In genomic region chr20:43458422-43458924, GRCh38 we compare ENCODE assay signal across 8 cellular contexts. TPM values are rescaled to one million over a fixed set of nuclear protein-coding genes. Genes with fewer than 3 reads are reported as not detected.
DNase-seq lines count a peak whose midpoint lies in the region; ATAC-seq and TF ChIP-seq lines count a peak whose summit lies in the region.

No MANE protein-coding gene starts in this region.

- H3K4me1 Mint-ChIP-seq in dendritic cell treated with granulocyte-macrophage colony-stimulating factor and Interleukin-4, amounts not matched to agents 40 ng/mL and 50 ng/mL, for 4 days (ENCODE audit: low read depth) = peaks cover 19% of the 10 kb centered on the region
- H3K4me1 Mint-ChIP-seq in naive thymus-derived CD8-positive, alpha-beta T cell = peaks cover 15 to 50% (median 38%) of the 10 kb centered on the region in 4 donors

- H3K9ac ChIP-seq in Loucy (ENCODE audit: low read depth, low read length, poor library complexity, severe bottlenecking) = peak overlapping the region; percentile 100

- H3K27me3 Mint-ChIP-seq in dendritic cell treated with granulocyte-macrophage colony-stimulating factor and Interleukin-4, amounts not matched to agents 40 ng/mL and 50 ng/mL, for 4 days = peaks cover 16% of the 10 kb centered on the region
- peaks cover 0 to 5% (median 3%) of the 10 kb centered on the region in 5 donors for H3K27me3 Mint-ChIP-seq in naive thymus-derived CD8-positive, alpha-beta T cell

- peaks cover 46% of the 10 kb centered on the region for H3K36me3 ChIP-seq in Loucy (ENCODE audit: insufficient read depth, low read length)

- H3F3A ChIP-seq in Loucy (ENCODE audit: low read depth) = no peaks in the 10 kb centered on the region; the same call in 1 of the 2 replicates

- no peaks in the 10 kb centered on the region for H3K9me3 Mint-ChIP-seq in dendritic cell treated with granulocyte-macrophage colony-stimulating factor and Interleukin-4, amounts not matched to agents 40 ng/mL and 50 ng/mL, for 4 days
- H3K9me3 Mint-ChIP-seq in naive thymus-derived CD8-positive, alpha-beta T cell = no peaks in the 10 kb centered on the region

- H3K36me3 Mint-ChIP-seq in dendritic cell treated with granulocyte-macrophage colony-stimulating factor and Interleukin-4, amounts not matched to agents 40 ng/mL and 50 ng/mL, for 4 days (ENCODE audit: low read depth) = peaks cover 65% of the 10 kb centered on the region
- peaks cover 7 to 44% (median 14%) of the 10 kb centered on the region in 3 donors for H3K36me3 Mint-ChIP-seq in naive thymus-derived CD8-positive, alpha-beta T cell

- ATAC-seq in naive thymus-derived CD8-positive, alpha-beta T cell = peak in 1 of 2 donors; percentile 19
- ATAC-seq in GM18909 (IDR thresholded peaks at IDR 0.05; ENCODE audit: poor library complexity, unreplicated experiment) = no peak

- peak; percentile 3 for DNase-seq in activated CD4-positive, alpha-beta T cell treated with anti-CD3 and anti-CD28 coated beads, Interleukin-2, amount 50 U/mL, for 1 hour
- DNase-seq in activated CD4-positive, alpha-beta T cell treated with anti-CD3 and anti-CD28 coated beads for 4 hours = no peak
- peak in 2 of 10 donors; percentile 30 for DNase-seq in naive thymus-derived CD8-positive, alpha-beta T cell
- DNase-seq in retina = no peak
- DNase-seq in H4 (ENCODE audit: low spot score) = no peak

- H3K4me2 ChIP-seq in Loucy (ENCODE audit: low read depth, low read length, poor library complexity, severe bottlenecking) = peak overlapping the region; percentile 100

- H3K27ac Mint-ChIP-seq in dendritic cell treated with granulocyte-macrophage colony-stimulating factor and Interleukin-4, amounts not matched to agents 40 ng/mL and 50 ng/mL, for 4 days = peak overlapping the region; percentile 99
- H3K27ac Mint-ChIP-seq in naive thymus-derived CD8-positive, alpha-beta T cell = peak overlapping the region; percentile 80 to 98 (median 98)

- peaks cover 50% of the 10 kb centered on the region for H4K20me1 ChIP-seq in Loucy (ENCODE audit: insufficient read depth, low read length, poor library complexity, severe bottlenecking)

- H3K4me1 ChIP-seq in Loucy (ENCODE audit: insufficient read depth, low read length, poor library complexity, severe bottlenecking) = peaks cover 41% of the 10 kb centered on the region

- peak overlapping the region; percentile 94 for H3K4me3 Mint-ChIP-seq in dendritic cell treated with granulocyte-macrophage colony-stimulating factor and Interleukin-4, amounts not matched to agents 40 ng/mL and 50 ng/mL, for 4 days
- peak overlapping the region; percentile 80 to 97 (median 91) for H3K4me3 Mint-ChIP-seq in naive thymus-derived CD8-positive, alpha-beta T cell

- peak overlapping the region; percentile 97 for H3K4me3 ChIP-seq in Loucy (ENCODE audit: low read length, poor library complexity, severe bottlenecking)

- H3K27me3 ChIP-seq in Loucy (ENCODE audit: insufficient read depth, low read length, poor library complexity, severe bottlenecking) = peaks cover 3% of the 10 kb centered on the region

- peaks cover 58% of the 10 kb centered on the region for H3K79me2 ChIP-seq in Loucy (ENCODE audit: insufficient read depth, low read length)

- POLR2A ChIA-PET in naive thymus-derived CD8-positive, alpha-beta T cell (lab: Charles Lee) = interaction anchor here (0.6 to 2.6 kb wide), 14 partner anchors 8 to 1904 kb away, joined by 3 to 25 read pairs (median 4); partner anchors contain the start of genes FITM2, IFT52 and SYS1

- intact Hi-C loops in dendritic cell treated with granulocyte-macrophage colony-stimulating factor and Interleukin-4, amounts not matched to agents 40 ng/mL and 50 ng/mL, for 4 days (cut with micrococcal nuclease) = loop anchor here (10.0 kb wide), 1 partner anchor 1844 kb away; the partner anchor contains the start of gene CHD6

- no peaks in the 10 kb centered on the region for H3K9me3 ChIP-seq in Loucy (ENCODE audit: insufficient read depth, low read depth, low read length)

- no peak overlapping the region for H2AFZ ChIP-seq in Loucy (ENCODE audit: low read length)

- H3K9me2 ChIP-seq in Loucy (replicated peaks; ENCODE audit: low read depth, low read length) = no peaks in the 10 kb centered on the region

- no peak for TF ChIP-seq CTCF in Loucy (conservative IDR thresholded peaks at IDR 0.05; ENCODE audit: low read length)

RNA-seq across cellular contexts. Expression of gene SRSF6, which starts 0.8 kb away (rescaled TPM):
- total RNA-seq in naive thymus-derived CD8-positive, alpha-beta T cell = 100 to 1,000 TPM; 233 to 241 TPM
- 10 to 100 TPM; 41.1 to 54.8 (median 41.8) TPM for polyA plus RNA-seq in naive thymus-derived CD8-positive, alpha-beta T cell
- total RNA-seq in H4 (2014; rRNA removed; shearing (Covaris generic)) = 37.8 and 41.9 TPM in 2 replicates

RNA-seq across cellular contexts. Expression of gene L3MBTL1, which starts 49.0 kb away (rescaled TPM):
- total RNA-seq in naive thymus-derived CD8-positive, alpha-beta T cell = 10 to 100 TPM; 27.2 TPM
- 1 to 10 TPM in 2 of 3 donors, under 1 TPM in 1; 0.66 to 1.7 (median 1.1) TPM for polyA plus RNA-seq in naive thymus-derived CD8-positive, alpha-beta T cell
- total RNA-seq in H4 (2014; rRNA removed; shearing (Covaris generic)) = 0.76 and 1.1 TPM in 2 replicates

Comparison
In these comparisons a context has a peak if more than half of its experiments do, and no peak if none do; other contexts are left out.
1. RNA of gene L3MBTL1, which starts 49.0 kb away (total RNA-seq): 27.2 TPM in naive thymus-derived CD8-positive, alpha-beta T cell; 0.76 to 1.1 TPM in H4; every median in the first group is over 10 times any median in the second.